ENCODE assay signal across 22 cellular contexts in genomic region chr2:222577341-222577740, GRCh38.
"Had no signal": no experiment of that assay in that cellular context is flagged by ENCODE, and none has a peak within 500 bp of the region (broad histone marks: within the 10 kb centered on the region; RNA-seq: fewer than 3 reads in every experiment).

No MANE protein-coding gene starts in this region.

- H3K27me3 Mint-ChIP-seq: activated CD4-positive, alpha-beta memory T cell treated with anti-CD3 and anti-CD28 coated beads, Interleukin-2, amount 10 ng/mL, durations not matched to agents 7 days and 5 days; activated CD4-positive, alpha-beta T cell treated with anti-CD3 and anti-CD28 coated beads, Interleukin-2, amount 10 ng/mL, durations not matched to agents 24 days and 14 days; naive thymus-derived CD8-positive, alpha-beta T cell; progenitor cell of endocrine pancreas had no signal

- H3K4me3 ChIP-seq: esophagus squamous epithelium, gastroesophageal sphincter, heart left ventricle, lung, right atrium auricular region, spleen, upper lobe of right lung had no signal

- DNase-seq: activated CD4-positive, alpha-beta memory T cell treated with anti-CD3 and anti-CD28 coated beads, Interleukin-2, amount 10 ng/mL, durations not matched to agents 7 days and 5 days; activated CD4-positive, alpha-beta T cell treated with anti-CD3 and anti-CD28 coated beads, Interleukin-2, amount 10 ng/mL, durations not matched to agents 24 days and 14 days; activated effector memory CD4-positive, alpha-beta T cell treated with Interleukin-2 at 50 U/mL for 16 hours; activated naive CD4-positive, alpha-beta T cell treated with anti-CD3 and anti-CD28 coated beads, Interleukin-2, amount 50 U/mL, for 16 hours; activated T-cell treated with anti-CD3 and anti-CD28 coated beads, Interleukin-2, amount 50 U/mL, for 72 hours; amniotic stem cell; cerebellar nuclear complex; cortex of kidney; endodermal cell; esophagus squamous epithelium; heart left ventricle; left colon; naive thymus-derived CD8-positive, alpha-beta T cell; spleen; stimulated activated CD4-positive, alpha-beta T cell treated with anti-CD3 and anti-CD28 coated beads, Interleukin-4, amount 100 ng/mL, for 1 hour; stimulated activated naive CD8-positive, alpha-beta T cell treated with anti-CD3 and anti-CD28 coated beads, Interleukin-15, Interleukin-2, amounts not matched to agents 100 U/mL and 50 U/mL, for 24 hours; upper lobe of right lung had no signal

- ATAC-seq: activated CD4-positive, CD25-positive, alpha-beta regulatory T cell treated with anti-CD3 and anti-CD28 coated beads, Interleukin-2, amount 50 U/mL, for 24 hours; activated T-cell treated with anti-CD3 and anti-CD28 coated beads, Interleukin-2, amount 50 U/mL, for 72 hours; gastroesophageal sphincter; heart left ventricle; naive thymus-derived CD8-positive, alpha-beta T cell; stimulated activated naive CD8-positive, alpha-beta T cell treated with anti-CD3 and anti-CD28 coated beads, Interleukin-15, Interleukin-2, amounts not matched to agents 100 U/mL and 50 U/mL, for 24 hours; upper lobe of right lung had no signal

- H3K9me3 ChIP-seq: esophagus squamous epithelium, gastroesophageal sphincter, heart left ventricle, right atrium auricular region, spleen, upper lobe of right lung had no signal

- H3K36me3 ChIP-seq: right atrium auricular region, upper lobe of right lung had no signal

- H3K27ac Mint-ChIP-seq: activated CD4-positive, alpha-beta memory T cell treated with anti-CD3 and anti-CD28 coated beads, Interleukin-2, amount 10 ng/mL, durations not matched to agents 7 days and 5 days; activated CD4-positive, alpha-beta T cell treated with anti-CD3 and anti-CD28 coated beads, Interleukin-2, amount 10 ng/mL, durations not matched to agents 24 days and 14 days; endodermal cell; progenitor cell of endocrine pancreas had no signal

- H3K4me1 Mint-ChIP-seq: endodermal cell had no signal

- H3K9me3 Mint-ChIP-seq: activated CD4-positive, alpha-beta memory T cell treated with anti-CD3 and anti-CD28 coated beads, Interleukin-2, amount 10 ng/mL, durations not matched to agents 7 days and 5 days; activated CD4-positive, alpha-beta T cell treated with anti-CD3 and anti-CD28 coated beads, Interleukin-2, amount 10 ng/mL, durations not matched to agents 24 days and 14 days; activated T-cell treated with anti-CD3 and anti-CD28 coated beads, Interleukin-2, amount 50 U/mL, for 72 hours; endodermal cell; naive thymus-derived CD8-positive, alpha-beta T cell had no signal

- H3K27ac ChIP-seq: esophagus squamous epithelium, gastroesophageal sphincter, heart left ventricle, right atrium auricular region, spleen, upper lobe of right lung had no signal

- H3K27me3 ChIP-seq: esophagus squamous epithelium, gastroesophageal sphincter, heart left ventricle, right atrium auricular region, spleen, upper lobe of right lung had no signal

- H3K4me3 Mint-ChIP-seq: activated CD4-positive, alpha-beta memory T cell treated with anti-CD3 and anti-CD28 coated beads, Interleukin-2, amount 10 ng/mL, durations not matched to agents 7 days and 5 days; activated CD4-positive, alpha-beta T cell treated with anti-CD3 and anti-CD28 coated beads, Interleukin-2, amount 10 ng/mL, durations not matched to agents 24 days and 14 days; activated T-cell treated with anti-CD3 and anti-CD28 coated beads, Interleukin-2, amount 50 U/mL, for 72 hours; endodermal cell; naive thymus-derived CD8-positive, alpha-beta T cell had no signal
